Comparison of ENCODE assay signal across 8 cellular contexts in genomic region chr3:143000525-143000924, GRCh38. TPM values are rescaled to one million over a fixed set of nuclear protein-coding genes. Genes with fewer than 3 reads are reported as not detected.
DNase-seq lines count a peak whose midpoint lies in the region; ATAC-seq and TF ChIP-seq lines count a peak whose summit lies in the region.

No MANE protein-coding gene starts in this region.

- no peaks in the 10 kb centered on the region for H3K9me3 ChIP-seq in OCI-LY3 (ENCODE audit: insufficient read depth, low read length)
- H3K9me3 ChIP-seq in effector memory CD4-positive, alpha-beta T cell (ENCODE audit: control insufficient read depth, low read length): no peaks in the 10 kb centered on the region

- H3K79me2 ChIP-seq in OCI-LY3 (ENCODE audit: low read length): peaks cover 53% of the 10 kb centered on the region

- peak overlapping the region; percentile 93 for H3K4me2 ChIP-seq in OCI-LY3 (ENCODE audit: low read length)

- peaks cover 3% of the 10 kb centered on the region for H3K36me3 ChIP-seq in OCI-LY3 (replicated peaks; ENCODE audit: low read depth, low read length)
- no peaks in the 10 kb centered on the region for H3K36me3 ChIP-seq in effector memory CD4-positive, alpha-beta T cell (ENCODE audit: control insufficient read depth, insufficient read depth, low read length)

- peak overlapping the region; percentile 82 for H3K27ac ChIP-seq in OCI-LY3 (ENCODE audit: low read length)
- peak overlapping the region; percentile 93 for H3K27ac ChIP-seq in effector memory CD4-positive, alpha-beta T cell (ENCODE audit: insufficient read depth, low read length, poor library complexity, severe bottlenecking)

- peak overlapping the region; percentile 84 for H3K4me3 ChIP-seq in OCI-LY3 (ENCODE audit: low read length)
- H3K4me3 ChIP-seq in effector memory CD4-positive, alpha-beta T cell (ENCODE audit: insufficient read depth, low read depth, low read length, poor library complexity, severe bottlenecking): peak overlapping the region; percentile 90

- peak overlapping the region; percentile 93 for H2AFZ ChIP-seq in OCI-LY3 (ENCODE audit: low read depth, low read length)

- no peaks in the 10 kb centered on the region for H3K27me3 ChIP-seq in OCI-LY3 (ENCODE audit: low read depth, low read length)
- H3K27me3 ChIP-seq in effector memory CD4-positive, alpha-beta T cell (replicated peaks; ENCODE audit: control insufficient read depth, insufficient read depth, low read length, poor library complexity, severe bottlenecking): no peaks in the 10 kb centered on the region

- ATAC-seq in HG03457 (IDR thresholded peaks at IDR 0.05; ENCODE audit: unreplicated experiment) (no peak), GM21360 (IDR thresholded peaks at IDR 0.05; ENCODE audit: unreplicated experiment) (no peak)

- DNase-seq in EL (peak; percentile 50), myocyte (ENCODE audit: low read depth) (peak; percentile 45), superior temporal gyrus (ENCODE audit: extremely low spot score) (no peak), activated gamma-delta T cell (lab: John Stamatoyannopoulos, UW) (no peak)
- DNase-seq in effector memory CD4-positive, alpha-beta T cell: no peak

- TF ChIP-seq CTCF in OCI-LY3 (IDR thresholded peaks at IDR 0.05; ENCODE audit: low read depth, low read length): no peak

- H3K4me1 ChIP-seq in OCI-LY3 (ENCODE audit: low read length): peaks cover 22% of the 10 kb centered on the region
- H3K4me1 ChIP-seq in effector memory CD4-positive, alpha-beta T cell (ENCODE audit: control insufficient read depth, insufficient read depth, low read length, poor library complexity, severe bottlenecking): peaks cover 8% of the 10 kb centered on the region

- H3K9ac ChIP-seq in OCI-LY3 (ENCODE audit: low read length): peak overlapping the region; percentile 90

- H4K20me1 ChIP-seq in OCI-LY3 (ENCODE audit: insufficient read depth, low read length): peaks cover 14% of the 10 kb centered on the region

RNA-seq across cellular contexts. Expression of gene U2SURP, which starts 0.8 kb away (rescaled TPM):
- 47.2 and 56.4 TPM in 2 replicates for total RNA-seq in myocyte
- polyA plus RNA-seq in myocyte (2012): 18.1 TPM

RNA-seq across cellular contexts. Expression of gene PAQR9, which starts 37.1 kb away (rescaled TPM):
- total RNA-seq in myocyte: not detected in 2 replicates
- polyA plus RNA-seq in myocyte (2012): not detected

Comparison
In these comparisons a context has a peak if more than half of its experiments do, and no peak if none do; other contexts are left out.
1. DNase-seq: peak in EL (single experiment) and myocyte (single experiment); none in effector memory CD4-positive, alpha-beta T cell (0 of 3), superior temporal gyrus (single experiment) and activated gamma-delta T cell (single experiment).